Comparison of ENCODE assay signal across 1 cellular context in the genomic region with DNA sequence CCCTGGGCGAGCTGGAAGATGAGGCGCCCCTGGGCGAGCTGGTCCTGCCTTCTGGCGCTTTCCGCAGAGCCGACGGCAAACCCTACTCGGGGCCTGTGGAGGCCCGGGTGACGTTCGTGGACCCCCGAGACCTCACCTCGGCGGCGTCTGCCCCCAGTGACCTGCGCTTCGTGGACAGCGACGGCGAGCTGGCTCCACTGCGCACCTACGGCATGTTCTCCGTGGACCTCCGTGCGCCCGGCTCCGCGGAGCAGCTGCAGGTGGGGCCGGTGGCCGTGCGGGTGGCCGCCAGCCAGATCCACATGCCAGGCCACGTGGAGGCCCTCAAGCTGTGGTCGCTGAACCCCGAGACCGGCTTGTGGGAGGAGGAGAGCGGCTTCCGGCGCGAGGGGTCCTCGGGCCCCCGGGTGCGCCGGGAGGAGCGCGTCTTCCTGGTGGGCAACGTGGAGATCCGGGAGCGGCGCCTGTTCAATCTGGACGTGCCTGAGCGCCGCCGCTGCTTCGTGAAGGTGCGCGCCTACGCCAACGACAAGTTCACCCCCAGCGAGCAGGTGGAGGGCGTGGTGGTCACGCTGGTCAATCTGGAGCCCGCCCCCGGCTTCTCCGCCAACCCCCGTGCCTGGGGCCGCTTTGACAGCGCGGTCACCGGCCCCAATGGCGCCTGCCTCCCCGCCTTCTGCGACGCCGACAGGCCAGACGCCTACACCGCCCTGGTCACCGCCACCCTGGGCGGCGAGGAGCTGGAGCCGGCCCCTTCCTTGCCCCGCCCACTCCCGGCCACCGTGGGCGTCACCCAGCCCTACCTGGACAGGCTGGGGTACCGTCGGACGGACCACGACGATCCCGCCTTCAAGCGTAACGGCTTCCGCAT.
TF ChIP-seq lines count a peak whose summit lies in the region.

No MANE protein-coding gene starts in this region.

TF ChIP-seq in GM23338, 12 proteins besides CTCF, POLR2A, EP300 and RAD21:
- TF ChIP-seq, protein P1, sequence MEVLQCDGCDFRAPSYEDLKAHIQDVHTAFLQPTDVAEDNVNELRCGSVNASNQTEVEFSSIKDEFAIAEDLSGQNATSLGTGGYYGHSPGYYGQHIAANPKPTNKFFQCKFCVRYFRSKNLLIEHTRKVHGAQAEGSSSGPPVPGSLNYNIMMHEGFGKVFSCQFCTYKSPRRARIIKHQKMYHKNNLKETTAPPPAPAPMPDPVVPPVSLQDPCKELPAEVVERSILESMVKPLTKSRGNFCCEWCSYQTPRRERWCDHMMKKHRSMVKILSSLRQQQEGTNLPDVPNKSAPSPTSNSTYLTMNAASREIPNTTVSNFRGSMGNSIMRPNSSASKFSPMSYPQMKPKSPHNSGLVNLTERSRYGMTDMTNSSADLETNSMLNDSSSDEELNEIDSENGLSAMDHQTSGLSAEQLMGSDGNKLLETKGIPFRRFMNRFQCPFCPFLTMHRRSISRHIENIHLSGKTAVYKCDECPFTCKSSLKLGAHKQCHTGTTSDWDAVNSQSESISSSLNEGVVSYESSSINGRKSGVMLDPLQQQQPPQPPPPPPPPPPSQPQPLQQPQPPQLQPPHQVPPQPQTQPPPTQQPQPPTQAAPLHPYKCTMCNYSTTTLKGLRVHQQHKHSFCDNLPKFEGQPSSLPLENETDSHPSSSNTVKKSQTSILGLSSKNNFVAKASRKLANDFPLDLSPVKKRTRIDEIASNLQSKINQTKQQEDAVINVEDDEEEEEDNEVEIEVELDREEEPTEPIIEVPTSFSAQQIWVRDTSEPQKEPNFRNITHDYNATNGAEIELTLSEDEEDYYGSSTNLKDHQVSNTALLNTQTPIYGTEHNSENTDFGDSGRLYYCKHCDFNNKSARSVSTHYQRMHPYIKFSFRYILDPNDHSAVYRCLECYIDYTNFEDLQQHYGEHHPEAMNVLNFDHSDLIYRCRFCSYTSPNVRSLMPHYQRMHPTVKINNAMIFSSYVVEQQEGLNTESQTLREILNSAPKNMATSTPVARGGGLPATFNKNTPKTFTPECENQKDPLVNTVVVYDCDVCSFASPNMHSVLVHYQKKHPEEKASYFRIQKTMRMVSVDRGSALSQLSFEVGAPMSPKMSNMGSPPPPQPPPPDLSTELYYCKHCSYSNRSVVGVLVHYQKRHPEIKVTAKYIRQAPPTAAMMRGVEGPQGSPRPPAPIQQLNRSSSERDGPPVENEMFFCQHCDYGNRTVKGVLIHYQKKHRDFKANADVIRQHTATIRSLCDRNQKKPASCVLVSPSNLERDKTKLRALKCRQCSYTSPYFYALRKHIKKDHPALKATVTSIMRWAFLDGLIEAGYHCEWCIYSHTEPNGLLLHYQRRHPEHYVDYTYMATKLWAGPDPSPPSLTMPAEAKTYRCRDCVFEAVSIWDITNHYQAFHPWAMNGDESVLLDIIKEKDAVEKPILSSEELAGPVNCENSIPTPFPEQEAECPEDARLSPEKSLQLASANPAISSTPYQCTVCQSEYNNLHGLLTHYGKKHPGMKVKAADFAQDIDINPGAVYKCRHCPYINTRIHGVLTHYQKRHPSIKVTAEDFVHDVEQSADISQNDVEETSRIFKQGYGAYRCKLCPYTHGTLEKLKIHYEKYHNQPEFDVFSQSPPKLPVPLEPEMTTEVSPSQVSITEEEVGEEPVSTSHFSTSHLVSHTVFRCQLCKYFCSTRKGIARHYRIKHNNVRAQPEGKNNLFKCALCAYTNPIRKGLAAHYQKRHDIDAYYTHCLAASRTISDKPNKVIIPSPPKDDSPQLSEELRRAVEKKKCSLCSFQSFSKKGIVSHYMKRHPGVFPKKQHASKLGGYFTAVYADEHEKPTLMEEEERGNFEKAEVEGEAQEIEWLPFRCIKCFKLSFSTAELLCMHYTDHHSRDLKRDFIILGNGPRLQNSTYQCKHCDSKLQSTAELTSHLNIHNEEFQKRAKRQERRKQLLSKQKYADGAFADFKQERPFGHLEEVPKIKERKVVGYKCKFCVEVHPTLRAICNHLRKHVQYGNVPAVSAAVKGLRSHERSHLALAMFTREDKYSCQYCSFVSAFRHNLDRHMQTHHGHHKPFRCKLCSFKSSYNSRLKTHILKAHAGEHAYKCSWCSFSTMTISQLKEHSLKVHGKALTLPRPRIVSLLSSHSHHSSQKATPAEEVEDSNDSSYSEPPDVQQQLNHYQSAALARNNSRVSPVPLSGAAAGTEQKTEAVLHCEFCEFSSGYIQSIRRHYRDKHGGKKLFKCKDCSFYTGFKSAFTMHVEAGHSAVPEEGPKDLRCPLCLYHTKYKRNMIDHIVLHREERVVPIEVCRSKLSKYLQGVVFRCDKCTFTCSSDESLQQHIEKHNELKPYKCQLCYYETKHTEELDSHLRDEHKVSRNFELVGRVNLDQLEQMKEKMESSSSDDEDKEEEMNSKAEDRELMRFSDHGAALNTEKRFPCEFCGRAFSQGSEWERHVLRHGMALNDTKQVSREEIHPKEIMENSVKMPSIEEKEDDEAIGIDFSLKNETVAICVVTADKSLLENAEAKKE (CRISPR knock-in tag; IDR thresholded peaks at IDR 0.05) = no peak
- TF ChIP-seq JUNB (IDR thresholded peaks at IDR 0.05; ENCODE audit: unreplicated experiment) = no peak
- no peak for TF ChIP-seq POLR2AphosphoS5 (IDR thresholded peaks at IDR 0.05; ENCODE audit: low read depth)
- no peak for TF ChIP-seq NANOG (IDR thresholded peaks at IDR 0.05; ENCODE audit: borderline replicate concordance)
- TF ChIP-seq STAT1 (IDR thresholded peaks at IDR 0.05; ENCODE audit: unreplicated experiment) = no peak
- TF ChIP-seq, protein P2, sequence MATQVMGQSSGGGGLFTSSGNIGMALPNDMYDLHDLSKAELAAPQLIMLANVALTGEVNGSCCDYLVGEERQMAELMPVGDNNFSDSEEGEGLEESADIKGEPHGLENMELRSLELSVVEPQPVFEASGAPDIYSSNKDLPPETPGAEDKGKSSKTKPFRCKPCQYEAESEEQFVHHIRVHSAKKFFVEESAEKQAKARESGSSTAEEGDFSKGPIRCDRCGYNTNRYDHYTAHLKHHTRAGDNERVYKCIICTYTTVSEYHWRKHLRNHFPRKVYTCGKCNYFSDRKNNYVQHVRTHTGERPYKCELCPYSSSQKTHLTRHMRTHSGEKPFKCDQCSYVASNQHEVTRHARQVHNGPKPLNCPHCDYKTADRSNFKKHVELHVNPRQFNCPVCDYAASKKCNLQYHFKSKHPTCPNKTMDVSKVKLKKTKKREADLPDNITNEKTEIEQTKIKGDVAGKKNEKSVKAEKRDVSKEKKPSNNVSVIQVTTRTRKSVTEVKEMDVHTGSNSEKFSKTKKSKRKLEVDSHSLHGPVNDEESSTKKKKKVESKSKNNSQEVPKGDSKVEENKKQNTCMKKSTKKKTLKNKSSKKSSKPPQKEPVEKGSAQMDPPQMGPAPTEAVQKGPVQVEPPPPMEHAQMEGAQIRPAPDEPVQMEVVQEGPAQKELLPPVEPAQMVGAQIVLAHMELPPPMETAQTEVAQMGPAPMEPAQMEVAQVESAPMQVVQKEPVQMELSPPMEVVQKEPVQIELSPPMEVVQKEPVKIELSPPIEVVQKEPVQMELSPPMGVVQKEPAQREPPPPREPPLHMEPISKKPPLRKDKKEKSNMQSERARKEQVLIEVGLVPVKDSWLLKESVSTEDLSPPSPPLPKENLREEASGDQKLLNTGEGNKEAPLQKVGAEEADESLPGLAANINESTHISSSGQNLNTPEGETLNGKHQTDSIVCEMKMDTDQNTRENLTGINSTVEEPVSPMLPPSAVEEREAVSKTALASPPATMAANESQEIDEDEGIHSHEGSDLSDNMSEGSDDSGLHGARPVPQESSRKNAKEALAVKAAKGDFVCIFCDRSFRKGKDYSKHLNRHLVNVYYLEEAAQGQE (IDR thresholded peaks at IDR 0.05; ENCODE audit: unreplicated experiment) = no peak
- TF ChIP-seq EZH2phosphoT487 (IDR thresholded peaks at IDR 0.05; ENCODE audit: unreplicated experiment) = no peak
- no peak for TF ChIP-seq ZNF331 (CRISPR knock-in tag; IDR thresholded peaks at IDR 0.05; ENCODE audit: low read depth)
- TF ChIP-seq, protein P3, sequence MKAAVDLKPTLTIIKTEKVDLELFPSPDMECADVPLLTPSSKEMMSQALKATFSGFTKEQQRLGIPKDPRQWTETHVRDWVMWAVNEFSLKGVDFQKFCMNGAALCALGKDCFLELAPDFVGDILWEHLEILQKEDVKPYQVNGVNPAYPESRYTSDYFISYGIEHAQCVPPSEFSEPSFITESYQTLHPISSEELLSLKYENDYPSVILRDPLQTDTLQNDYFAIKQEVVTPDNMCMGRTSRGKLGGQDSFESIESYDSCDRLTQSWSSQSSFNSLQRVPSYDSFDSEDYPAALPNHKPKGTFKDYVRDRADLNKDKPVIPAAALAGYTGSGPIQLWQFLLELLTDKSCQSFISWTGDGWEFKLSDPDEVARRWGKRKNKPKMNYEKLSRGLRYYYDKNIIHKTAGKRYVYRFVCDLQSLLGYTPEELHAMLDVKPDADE (IDR thresholded peaks at IDR 0.05) = no peak
- no peak for TF ChIP-seq CREB1 (CRISPR knock-in tag; IDR thresholded peaks at IDR 0.05; ENCODE audit: low read depth)
- no peak for TF ChIP-seq ZNF114 (CRISPR knock-in tag; IDR thresholded peaks at IDR 0.05)
- TF ChIP-seq EZH2 (IDR thresholded peaks at IDR 0.05; ENCODE audit: low read depth, unreplicated experiment) = no peak
TF ChIP-seq in GM23338: peak in this region for 0.
